1 cellular context compared by ENCODE assay signal in genomic region chr20:50468378-50468798, GRCh38.
TF ChIP-seq lines count a peak whose summit lies in the region.

No MANE protein-coding gene starts in this region.

TF ChIP-seq in K562, 482 proteins besides CTCF, POLR2A, EP300 and RAD21 (continued from another document):
- no peak for TF ChIP-seq ZNF445 (CRISPR knock-in tag; IDR thresholded peaks at IDR 0.05; ENCODE audit: low read depth)
- TF ChIP-seq, protein P1, sequence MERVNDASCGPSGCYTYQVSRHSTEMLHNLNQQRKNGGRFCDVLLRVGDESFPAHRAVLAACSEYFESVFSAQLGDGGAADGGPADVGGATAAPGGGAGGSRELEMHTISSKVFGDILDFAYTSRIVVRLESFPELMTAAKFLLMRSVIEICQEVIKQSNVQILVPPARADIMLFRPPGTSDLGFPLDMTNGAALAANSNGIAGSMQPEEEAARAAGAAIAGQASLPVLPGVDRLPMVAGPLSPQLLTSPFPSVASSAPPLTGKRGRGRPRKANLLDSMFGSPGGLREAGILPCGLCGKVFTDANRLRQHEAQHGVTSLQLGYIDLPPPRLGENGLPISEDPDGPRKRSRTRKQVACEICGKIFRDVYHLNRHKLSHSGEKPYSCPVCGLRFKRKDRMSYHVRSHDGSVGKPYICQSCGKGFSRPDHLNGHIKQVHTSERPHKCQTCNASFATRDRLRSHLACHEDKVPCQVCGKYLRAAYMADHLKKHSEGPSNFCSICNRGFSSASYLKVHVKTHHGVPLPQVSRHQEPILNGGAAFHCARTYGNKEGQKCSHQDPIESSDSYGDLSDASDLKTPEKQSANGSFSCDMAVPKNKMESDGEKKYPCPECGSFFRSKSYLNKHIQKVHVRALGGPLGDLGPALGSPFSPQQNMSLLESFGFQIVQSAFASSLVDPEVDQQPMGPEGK (CRISPR knock-in tag; IDR thresholded peaks at IDR 0.05; ENCODE audit: borderline replicate concordance): no peak
- TF ChIP-seq NFIC (IDR thresholded peaks at IDR 0.05): no peak; the same call in 1 of the 2 replicates
- peak; percentile 96 for TF ChIP-seq LARP7 (IDR thresholded peaks at IDR 0.05)
- no peak for TF ChIP-seq ZNF507 (tag; conservative IDR thresholded peaks at IDR 0.05)
- no peak for TF ChIP-seq DNMT1 (IDR thresholded peaks at IDR 0.05)
- no peak for TF ChIP-seq CREM (IDR thresholded peaks at IDR 0.05; ENCODE audit: low read depth)
- no peak for TF ChIP-seq CREB1 (IDR thresholded peaks at IDR 0.05)
- TF ChIP-seq CREB1 (CRISPR knock-in tag; IDR thresholded peaks at IDR 0.05): no peak
- no peak for TF ChIP-seq HOXB6 (CRISPR knock-in tag; IDR thresholded peaks at IDR 0.05; ENCODE audit: borderline replicate concordance)
- no peak for TF ChIP-seq NR2F6 (CRISPR knock-in tag; IDR thresholded peaks at IDR 0.05)
- TF ChIP-seq TSHZ1 (CRISPR knock-in tag; IDR thresholded peaks at IDR 0.05): no peak
- TF ChIP-seq ZNF408 (CRISPR knock-in tag; IDR thresholded peaks at IDR 0.05; ENCODE audit: low read depth): no peak
- no peak for TF ChIP-seq ZNF253 (CRISPR knock-in tag; conservative IDR thresholded peaks at IDR 0.05)
- no peak for TF ChIP-seq MAFF (IDR thresholded peaks at IDR 0.05; ENCODE audit: low read length)
- TF ChIP-seq, protein P2, sequence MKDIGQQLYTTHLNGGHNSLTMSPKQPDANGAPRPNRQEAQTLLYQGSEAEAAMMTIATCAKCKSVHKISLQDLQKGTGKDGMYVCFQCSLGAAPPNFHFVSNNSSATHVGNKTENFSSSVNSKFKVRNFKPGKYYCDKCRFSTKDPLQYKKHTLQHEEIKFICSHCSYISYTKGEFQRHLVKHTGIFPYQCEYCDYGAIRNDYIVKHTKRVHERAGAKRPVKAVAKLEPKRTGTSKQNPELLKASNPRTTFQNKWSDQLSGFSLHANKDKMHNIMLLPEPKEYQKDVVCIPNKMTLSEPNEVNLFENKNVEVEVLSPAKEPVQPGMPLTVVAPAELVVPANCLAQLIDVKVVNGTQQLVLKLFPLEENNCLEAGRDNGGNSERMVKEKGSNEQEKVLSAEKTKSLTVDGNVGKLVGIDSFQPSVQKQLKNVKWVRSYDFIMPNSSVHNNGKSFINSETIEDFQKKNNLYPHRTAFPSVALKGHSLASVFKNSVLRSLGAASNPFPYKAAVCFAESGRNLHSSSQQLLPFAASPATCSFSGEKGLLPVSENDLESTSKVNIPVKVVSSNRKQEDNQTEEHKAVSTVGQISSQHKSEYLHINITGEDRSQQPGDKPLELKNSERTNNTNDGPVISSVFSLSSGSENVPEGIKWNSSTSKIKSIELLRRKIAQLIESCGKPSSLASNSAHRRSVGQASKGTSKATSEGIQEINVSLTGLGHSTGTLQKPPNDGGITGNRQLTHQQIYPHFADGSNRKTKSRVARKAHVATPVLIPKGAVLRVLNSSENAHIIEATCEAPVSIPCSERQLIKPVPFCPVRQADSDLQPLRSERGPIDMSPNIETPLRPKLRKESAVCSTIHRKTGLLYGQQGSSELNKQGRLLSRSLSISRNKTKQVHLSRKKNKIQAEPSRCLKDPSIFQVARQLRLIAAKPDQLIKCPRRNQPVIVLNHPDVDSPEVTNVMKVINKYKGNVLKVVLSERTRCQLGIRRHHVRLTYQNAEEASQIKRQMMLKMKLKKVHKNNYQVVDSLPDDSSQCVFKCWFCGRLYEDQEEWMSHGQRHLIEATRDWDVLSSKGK (CRISPR knock-in tag; IDR thresholded peaks at IDR 0.05): no peak
- TF ChIP-seq HNRNPUL1 (IDR thresholded peaks at IDR 0.05; ENCODE audit: low read length): no peak
- no peak for TF ChIP-seq ZNF707 (CRISPR knock-in tag; conservative IDR thresholded peaks at IDR 0.05)
- no peak for TF ChIP-seq HCFC1 (IDR thresholded peaks at IDR 0.05; ENCODE audit: low read depth, low read length)
- TF ChIP-seq ARID1B (IDR thresholded peaks at IDR 0.05): 0 out of 2 replicates have a peak, but pooled peaks have one; percentile 23
- TF ChIP-seq, protein P3, sequence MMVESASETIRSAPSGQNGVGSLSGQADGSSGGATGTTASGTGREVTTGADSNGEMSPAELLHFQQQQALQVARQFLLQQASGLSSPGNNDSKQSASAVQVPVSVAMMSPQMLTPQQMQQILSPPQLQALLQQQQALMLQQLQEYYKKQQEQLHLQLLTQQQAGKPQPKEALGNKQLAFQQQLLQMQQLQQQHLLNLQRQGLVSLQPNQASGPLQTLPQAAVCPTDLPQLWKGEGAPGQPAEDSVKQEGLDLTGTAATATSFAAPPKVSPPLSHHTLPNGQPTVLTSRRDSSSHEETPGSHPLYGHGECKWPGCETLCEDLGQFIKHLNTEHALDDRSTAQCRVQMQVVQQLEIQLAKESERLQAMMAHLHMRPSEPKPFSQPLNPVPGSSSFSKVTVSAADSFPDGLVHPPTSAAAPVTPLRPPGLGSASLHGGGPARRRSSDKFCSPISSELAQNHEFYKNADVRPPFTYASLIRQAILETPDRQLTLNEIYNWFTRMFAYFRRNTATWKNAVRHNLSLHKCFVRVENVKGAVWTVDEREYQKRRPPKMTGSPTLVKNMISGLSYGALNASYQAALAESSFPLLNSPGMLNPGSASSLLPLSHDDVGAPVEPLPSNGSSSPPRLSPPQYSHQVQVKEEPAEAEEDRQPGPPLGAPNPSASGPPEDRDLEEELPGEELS (CRISPR knock-in tag; IDR thresholded peaks at IDR 0.05; ENCODE audit: borderline replicate concordance): no peak
- 0 out of 4 replicates have a peak, but pooled peaks of 1 of the 2 experiments have one; percentile 15 for TF ChIP-seq MCM7 (IDR thresholded peaks at IDR 0.05)
- peak; percentile 41 for TF ChIP-seq ZNF280A (IDR thresholded peaks at IDR 0.05; ENCODE audit: low read depth, partially characterized antibody)
- peak; percentile 30; the same call in 1 of the 2 replicates for TF ChIP-seq MTA2 (IDR thresholded peaks at IDR 0.05; ENCODE audit: low read depth)
- no peak for TF ChIP-seq RBBP5 (IDR thresholded peaks at IDR 0.05; ENCODE audit: borderline replicate concordance, insufficient read depth, low read length, poor library complexity, severe bottlenecking)
- no peak for TF ChIP-seq CREBBP (IDR thresholded peaks at IDR 0.05; ENCODE audit: low read depth, low read length)
